24 cellular contexts compared by ENCODE assay signal in the genomic region with DNA sequence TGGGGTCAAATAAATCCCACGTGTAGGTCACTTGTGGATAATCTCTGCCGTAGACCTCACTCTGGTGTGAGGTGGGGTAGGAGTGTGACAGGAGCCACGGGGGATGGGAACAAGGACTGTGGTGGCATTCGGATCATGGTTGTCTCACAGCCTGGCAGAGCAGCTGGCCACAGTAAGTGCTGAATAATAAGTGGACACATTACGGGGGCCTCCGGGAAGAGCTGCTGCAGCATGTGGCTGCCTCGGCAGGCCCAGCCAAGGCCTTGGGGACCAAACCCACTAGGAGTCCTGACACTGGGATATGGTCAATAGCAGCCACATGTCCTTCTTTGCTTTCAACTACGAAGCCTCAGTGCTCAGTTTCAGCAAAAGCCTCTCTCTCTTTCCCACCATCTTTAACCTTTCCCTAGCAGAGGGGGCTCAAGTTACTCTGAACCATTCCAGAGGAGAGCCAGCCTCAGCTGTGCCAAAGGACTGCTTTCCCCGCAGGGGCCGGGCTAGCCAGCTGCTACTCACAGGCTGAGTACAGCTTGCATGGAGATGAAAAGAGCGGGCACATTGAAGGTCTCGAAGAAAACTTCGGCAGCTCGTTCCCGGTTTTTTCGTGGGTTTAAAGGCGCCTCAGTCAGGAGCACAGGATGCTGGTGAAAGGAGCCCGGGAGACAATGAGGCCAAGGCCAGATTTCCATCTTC. TPM values are rescaled to one million over a fixed set of nuclear protein-coding genes. Genes with fewer than 3 reads are reported as not detected.
DNase-seq lines count a peak whose midpoint lies in the region; ATAC-seq and TF ChIP-seq lines count a peak whose summit lies in the region.
"Had no signal": no experiment of that assay in that cellular context is flagged by ENCODE, and none has a peak within 500 bp of the region (broad histone marks: within the 10 kb centered on the region; RNA-seq: fewer than 3 reads in every experiment).

No MANE protein-coding gene starts in this region.

- peaks cover 98% of the 10 kb centered on the region for H3K36me3 Mint-ChIP-seq in activated T-cell treated with anti-CD3 and anti-CD28 coated beads, Interleukin-2, amount 50 U/mL, for 24 hours (ENCODE audit: low read depth)

- intact Hi-C loops in left lung (cut with DNase I), result no loop called here
- intact Hi-C loops in aorta (cut with DNase I), result no loop called here

- H3K27ac ChIP-seq in left lung (no peak overlapping the region), osteoblast (ENCODE audit: low read depth, low read length) (no peak overlapping the region), aorta (ENCODE audit: low read depth in 1 of 2, low read length in 2 of 2) (no peak overlapping the region)
- H3K27ac ChIP-seq: Peyer's patch had no signal

- peaks cover 4 to 100% of the 10 kb centered on the region in 2 donors for H3K36me3 ChIP-seq in left lung
- peaks cover 90% of the 10 kb centered on the region for H3K36me3 ChIP-seq in osteoblast (ENCODE audit: insufficient read depth, low read length)
- peaks cover 3 to 21% of the 10 kb centered on the region in 2 donors for H3K36me3 ChIP-seq in aorta (ENCODE audit: control insufficient read depth in 1 of 2, insufficient read depth in 2 of 2, low read length in 1 of 2)

- TF ChIP-seq CTCF in left lung (IDR thresholded peaks at IDR 0.05) (no peak), osteoblast (IDR thresholded peaks at IDR 0.05; ENCODE audit: extremely low read depth, low read depth, low read length) (no peak)

- H3K4me3 ChIP-seq in left lung, result no peak overlapping the region
- H3K4me3 ChIP-seq in osteoblast (ENCODE audit: insufficient read depth, low read length), result no peak overlapping the region
- no peak overlapping the region for H3K4me3 ChIP-seq in aorta (ENCODE audit: low read length in 2 of 2)
- H3K4me3 ChIP-seq: Peyer's patch had no signal

- H3K27ac Mint-ChIP-seq in activated T-cell treated with anti-CD3 and anti-CD28 coated beads, Interleukin-2, amount 50 U/mL, for 24 hours, result peak overlapping the region; percentile 64
- H3K27ac Mint-ChIP-seq: B cell had no signal

- no peaks in the 10 kb centered on the region for H3K9me3 ChIP-seq in left lung
- H3K9me3 ChIP-seq in osteoblast (ENCODE audit: low read depth, low read length), result no peaks in the 10 kb centered on the region
- H3K9me3 ChIP-seq in aorta (ENCODE audit: control insufficient read depth, low read length), result no peaks in the 10 kb centered on the region
- H3K9me3 ChIP-seq: Peyer's patch had no signal

- no peak overlapping the region for H3K4me2 ChIP-seq in osteoblast (ENCODE audit: insufficient read depth, low read length)

- no peak overlapping the region for H3K4me3 Mint-ChIP-seq in activated T-cell treated with anti-CD3 and anti-CD28 coated beads, Interleukin-2, amount 50 U/mL, for 24 hours
- H3K4me3 Mint-ChIP-seq: B cell, CD14-positive monocyte, IgD-negative memory B cell had no signal

- DNase-seq in activated T-cell treated with anti-CD3 and anti-CD28 coated beads, Interleukin-2, amount 50 U/mL, for 24 hours, result no peak
- DNase-seq in activated T-cell treated with anti-CD3 and anti-CD28 coated beads, Interleukin-2, amount 50 U/mL, for 48 hours, result no peak
- DNase-seq in left lung (peak; percentile 30 to 43), osteoblast (ENCODE audit: insufficient read length, low spot score, missing footprints) (peak; percentile 53), aorta (peak; percentile 13 to 38), SK-N-DZ (ENCODE audit: low spot score) (no peak), HPDE6-E6E7 (ENCODE audit: extremely low spot score) (no peak)
- DNase-seq: EL, GF-D8, GOT3, HCEC 1CT, Karpas-422, MV-4-11, NCI-H1105 treated with DMSO at 0.1 percent for 48 hours, NCI-H2029 treated with DMSO at 0.1 percent for 48 hours, NCI-H446, NCI-H526, Peyer's patch had no signal

- H3K27me3 ChIP-seq in left lung (no peaks in the 10 kb centered on the region), osteoblast (ENCODE audit: insufficient read depth, low read length) (no peaks in the 10 kb centered on the region), aorta (ENCODE audit: control insufficient read depth in 1 of 2, insufficient read depth in 2 of 2, low read length in 1 of 2) (no peaks in the 10 kb centered on the region)
- H3K27me3 ChIP-seq: Peyer's patch had no signal

- no peaks in the 10 kb centered on the region for H3K27me3 Mint-ChIP-seq in activated T-cell treated with anti-CD3 and anti-CD28 coated beads, Interleukin-2, amount 50 U/mL, for 24 hours
- H3K27me3 Mint-ChIP-seq: B cell, IgD-negative memory B cell had no signal

- H4K20me1 ChIP-seq in osteoblast (ENCODE audit: insufficient read depth, low read length), result peaks cover 12% of the 10 kb centered on the region

- WGBS in aorta, 2 donors, result 83 to 88% methylated on average over 18 of the region's 18 CpGs

- peaks cover 16% of the 10 kb centered on the region for H3K79me2 ChIP-seq in osteoblast (ENCODE audit: insufficient read depth, low read length)

- H3K4me1 ChIP-seq in left lung (no peaks in the 10 kb centered on the region), osteoblast (ENCODE audit: insufficient read depth, low read length) (no peaks in the 10 kb centered on the region), aorta (ENCODE audit: control insufficient read depth in 1 of 2, insufficient read depth in 2 of 2, low read length in 2 of 2) (no peaks in the 10 kb centered on the region)
- H3K4me1 ChIP-seq: Peyer's patch had no signal

- ATAC-seq in left lung (no peak), aorta (ENCODE audit: low FRiP score) (no peak), HG03135 (IDR thresholded peaks at IDR 0.05; ENCODE audit: unreplicated experiment) (no peak)

- no peaks in the 10 kb centered on the region for H3K9me3 Mint-ChIP-seq in activated T-cell treated with anti-CD3 and anti-CD28 coated beads, Interleukin-2, amount 50 U/mL, for 24 hours
- H3K9me3 Mint-ChIP-seq: IgD-negative memory B cell had no signal

- no peaks in the 10 kb centered on the region for H3K4me1 Mint-ChIP-seq in activated T-cell treated with anti-CD3 and anti-CD28 coated beads, Interleukin-2, amount 50 U/mL, for 24 hours (ENCODE audit: low read depth)
- H3K4me1 Mint-ChIP-seq: B cell, CD14-positive monocyte, IgD-negative memory B cell had no signal

- no peak overlapping the region for H2AFZ ChIP-seq in osteoblast (ENCODE audit: low read length)

RNA-seq across cellular contexts. Expression of gene ACTR1A, which starts 17.3 kb away (rescaled TPM):
- total RNA-seq in left lung (100 to 1,000 TPM; 104 to 122 TPM), osteoblast (105 and 106 TPM in 2 replicates), aorta (10 to 100 TPM; 91.6 to 92.9 TPM)
- 10 to 100 TPM; 46.8 to 75.2 TPM for polyA plus RNA-seq in aorta
- polyA plus RNA-seq in SK-N-DZ (2014; cell fraction: cytosol; rRNA removed), result 149 and 157 TPM in 2 replicates
- polyA plus RNA-seq in SK-N-DZ (2014; cell fraction: nucleus; rRNA removed), result 83.3 and 95.2 TPM in 2 replicates

RNA-seq across cellular contexts. Expression of gene SUFU, which starts 18.5 kb away (rescaled TPM):
- total RNA-seq in left lung (10 to 100 TPM; 13.4 to 15.2 TPM), osteoblast (2.9 and 3.6 TPM in 2 replicates), aorta (10 to 100 TPM; 11.3 to 24.0 TPM)
- 1 to 10 TPM; 2.3 to 4.5 TPM for polyA plus RNA-seq in aorta
- 4.9 and 5.4 TPM in 2 replicates for polyA plus RNA-seq in SK-N-DZ (2014; cell fraction: cytosol; rRNA removed)
- polyA plus RNA-seq in SK-N-DZ (2014; cell fraction: nucleus; rRNA removed), result 2.8 and 5.5 TPM in 2 replicates

RNA-seq across cellular contexts. Expression of gene C10orf95, which starts 33.9 kb away (rescaled TPM):
- 1 to 10 TPM; 5.6 to 7.3 TPM for total RNA-seq in left lung
- total RNA-seq in osteoblast, result not detected in 2 replicates
- total RNA-seq in aorta, result not detected
- under 1 TPM in 1 of 2 donors, not detected in 1; 0.36 TPM for polyA plus RNA-seq in aorta
- not detected in 2 replicates for polyA plus RNA-seq in SK-N-DZ (2014; cell fraction: cytosol; rRNA removed)
- polyA plus RNA-seq in SK-N-DZ (2014; cell fraction: nucleus; rRNA removed), result not detected in 2 replicates
- total RNA-seq: A172, M059J had no signal
- polyA plus RNA-seq: CD14-positive monocyte had no signal

RNA-seq across cellular contexts. Expression of gene CUEDC2, which starts 52.9 kb away (rescaled TPM):
- total RNA-seq in left lung (10 to 100 TPM; 47.0 to 48.2 TPM), osteoblast (46.7 and 46.9 TPM in 2 replicates), aorta (10 to 100 TPM; 40.6 to 48.2 TPM)
- 10 to 100 TPM; 55.3 to 80.2 TPM for polyA plus RNA-seq in aorta
- 130 and 171 TPM in 2 replicates for polyA plus RNA-seq in SK-N-DZ (2014; cell fraction: cytosol; rRNA removed)
- polyA plus RNA-seq in SK-N-DZ (2014; cell fraction: nucleus; rRNA removed), result 127 and 172 TPM in 2 replicates

Comparison
In these comparisons a context has a peak if more than half of its experiments do, and no peak if none do; other contexts are left out.
1. DNase-seq: peak in left lung (2 of 2), osteoblast (single experiment) and aorta (2 of 2); none in activated T-cell treated with anti-CD3 and anti-CD28 coated beads, Interleukin-2, amount 50 U/mL, for 24 hours (single experiment), activated T-cell treated with anti-CD3 and anti-CD28 coated beads, Interleukin-2, amount 50 U/mL, for 48 hours (0 of 2), SK-N-DZ (single experiment) and HPDE6-E6E7 (single experiment).